14 cellular contexts compared by ENCODE assay signal in the genomic region with DNA sequence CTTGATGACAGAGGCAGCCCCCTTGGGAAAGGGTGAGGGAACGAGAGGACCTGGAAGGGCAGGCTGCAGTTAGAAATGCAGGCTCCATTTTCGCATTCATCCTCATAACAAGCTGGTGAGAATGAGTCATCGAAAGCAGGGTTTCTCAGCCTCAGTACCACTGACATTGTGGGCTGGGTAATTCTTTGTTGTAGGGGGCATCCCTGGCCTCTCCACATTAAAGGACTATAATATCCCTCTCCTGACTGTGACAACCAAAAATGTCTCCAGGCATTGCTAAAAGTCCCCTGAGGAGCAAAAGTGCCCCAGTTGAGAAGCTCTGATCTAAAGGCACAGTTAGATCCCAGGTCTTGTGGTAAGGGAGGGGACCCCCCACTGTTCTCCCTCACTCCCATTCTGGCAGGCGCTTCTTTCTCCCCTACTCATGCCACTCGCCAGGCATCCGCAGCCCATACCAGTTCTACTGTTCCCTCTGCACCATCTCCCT. TPM values are rescaled to one million over a fixed set of nuclear protein-coding genes. Genes with fewer than 3 reads are reported as not detected.
DNase-seq lines count a peak whose midpoint lies in the region; ATAC-seq and TF ChIP-seq lines count a peak whose summit lies in the region.
"Had no signal": no experiment of that assay in that cellular context is flagged by ENCODE, and none has a peak within 500 bp of the region (broad histone marks: within the 10 kb centered on the region; RNA-seq: fewer than 3 reads in every experiment).

No MANE protein-coding gene starts in this region.

- H3K27me3 ChIP-seq in skeletal muscle tissue (ENCODE audit: control insufficient read depth in 3 of 3, insufficient read depth in 3 of 3, low read length in 3 of 3), result no peaks in the 10 kb centered on the region
- H3K27me3 ChIP-seq: esophagus muscularis mucosa, SJCRH30, spleen had no signal

- CTCF ChIA-PET in WTC11 (lab: Charles Lee), result interaction anchor here (0.5 to 2.3 kb wide), 13 partner anchors 13 to 323 kb away, joined by 3 to 6 read pairs (median 3); a partner anchor contains a TSS

- POLR2A ChIA-PET in WTC11 (lab: Charles Lee), result no interaction called here

- H3K27me3 Mint-ChIP-seq in WTC11 (ENCODE audit: low read depth), result no peaks in the 10 kb centered on the region; the same call in 1 of the 2 replicates

- H3K9ac ChIP-seq in skeletal muscle tissue (ENCODE audit: low read depth in 1 of 3, low read length in 3 of 3), result no peak overlapping the region

- H3K27ac ChIP-seq in skeletal muscle tissue (ENCODE audit: low read depth, low read length), result peak overlapping the region; percentile 47
- H3K27ac ChIP-seq: esophagus muscularis mucosa, SJCRH30, spleen had no signal

- no peaks in the 10 kb centered on the region for H3K9me3 ChIP-seq in skeletal muscle tissue (ENCODE audit: control insufficient read depth in 3 of 3, low read length in 3 of 3)
- H3K9me3 ChIP-seq: esophagus muscularis mucosa, SJCRH30, spleen had no signal

- no peaks in the 10 kb centered on the region for H3K36me3 Mint-ChIP-seq in WTC11

- H3K9me3 Mint-ChIP-seq in WTC11, result no peaks in the 10 kb centered on the region
- H3K9me3 Mint-ChIP-seq: activated CD4-positive, alpha-beta T cell treated with anti-CD3 and anti-CD28 coated beads, Interleukin-2, amount 10 ng/mL, durations not matched to agents 7 days and 5 days had no signal

- no peaks in the 10 kb centered on the region for H3K36me3 ChIP-seq in skeletal muscle tissue (ENCODE audit: control insufficient read depth in 3 of 3, insufficient read depth in 3 of 3, low read length in 3 of 3)
- H3K36me3 ChIP-seq: esophagus muscularis mucosa, spleen had no signal

- no peak for TF ChIP-seq CTCF in WTC11 (IDR thresholded peaks at IDR 0.05)

- peaks cover 40 to 81% (median 60%) of the 10 kb centered on the region in 3 donors for H3K4me1 ChIP-seq in skeletal muscle tissue (ENCODE audit: control insufficient read depth in 3 of 3, insufficient read depth in 3 of 3, low read length in 3 of 3)

- peak overlapping the region; percentile 17; the same call in 1 of the 2 replicates for H3K27ac Mint-ChIP-seq in WTC11
- H3K27ac Mint-ChIP-seq: activated CD4-positive, alpha-beta T cell treated with anti-CD3 and anti-CD28 coated beads, Interleukin-2, amount 10 ng/mL, durations not matched to agents 7 days and 5 days; naive B cell had no signal

- DNase-seq in activated CD4-positive, alpha-beta T cell treated with anti-CD3 and anti-CD28 coated beads, Interleukin-2, amount 50 U/mL, for 48 hours, result peak; percentile 44 to 60
- DNase-seq in activated CD4-positive, alpha-beta T cell treated with anti-CD3 and anti-CD28 coated beads, Interleukin-2, amount 50 U/mL, for 1 hour, result no peak
- no peak for DNase-seq in WTC11 (ENCODE audit: low spot score)
- DNase-seq in LoVo (ENCODE audit: low spot score), result no peak
- DNase-seq in kidney tubule cell (ENCODE audit: low spot score), result no peak
- DNase-seq: activated CD4-positive, alpha-beta T cell treated with anti-CD3 and anti-CD28 coated beads, Interleukin-2, amount 10 ng/mL, durations not matched to agents 7 days and 5 days; naive B cell; NCI-H526; spleen had no signal

- H3K4me3 Mint-ChIP-seq in WTC11, result no peak overlapping the region
- H3K4me3 Mint-ChIP-seq: activated CD4-positive, alpha-beta T cell treated with anti-CD3 and anti-CD28 coated beads, Interleukin-2, amount 10 ng/mL, durations not matched to agents 7 days and 5 days; naive B cell had no signal

- no peak overlapping the region for H3K4me3 ChIP-seq in skeletal muscle tissue (ENCODE audit: low read length in 3 of 3)
- H3K4me3 ChIP-seq: esophagus muscularis mucosa, SJCRH30, spleen had no signal

- peaks cover 23% of the 10 kb centered on the region for H3K4me1 Mint-ChIP-seq in WTC11

- peak; percentile 56 for ATAC-seq in GM21381 (IDR thresholded peaks at IDR 0.05; ENCODE audit: unreplicated experiment)
- ATAC-seq in WTC11, result no peak
- ATAC-seq in GM18517 (IDR thresholded peaks at IDR 0.05; ENCODE audit: unreplicated experiment), result no peak

TF ChIP-seq in WTC11, 78 proteins besides CTCF, POLR2A, EP300 and RAD21 (continues in another document):
- TF ChIP-seq NR3C1 (CRISPR knock-in tag; conservative IDR thresholded peaks at IDR 0.05; ENCODE audit: low read depth) (no peak), GRHL2 (CRISPR knock-in tag; IDR thresholded peaks at IDR 0.05; ENCODE audit: insufficient replicate concordance, severe bottlenecking) (no peak), ZNF416 (CRISPR knock-in tag; IDR thresholded peaks at IDR 0.05) (no peak), PRRX2 (CRISPR knock-in tag; IDR thresholded peaks at IDR 0.05) (no peak), GABPB1 (CRISPR knock-in tag; IDR thresholded peaks at IDR 0.05) (no peak), NFE2L1 (CRISPR knock-in tag; IDR thresholded peaks at IDR 0.05) (no peak)
- TF ChIP-seq, protein P1, sequence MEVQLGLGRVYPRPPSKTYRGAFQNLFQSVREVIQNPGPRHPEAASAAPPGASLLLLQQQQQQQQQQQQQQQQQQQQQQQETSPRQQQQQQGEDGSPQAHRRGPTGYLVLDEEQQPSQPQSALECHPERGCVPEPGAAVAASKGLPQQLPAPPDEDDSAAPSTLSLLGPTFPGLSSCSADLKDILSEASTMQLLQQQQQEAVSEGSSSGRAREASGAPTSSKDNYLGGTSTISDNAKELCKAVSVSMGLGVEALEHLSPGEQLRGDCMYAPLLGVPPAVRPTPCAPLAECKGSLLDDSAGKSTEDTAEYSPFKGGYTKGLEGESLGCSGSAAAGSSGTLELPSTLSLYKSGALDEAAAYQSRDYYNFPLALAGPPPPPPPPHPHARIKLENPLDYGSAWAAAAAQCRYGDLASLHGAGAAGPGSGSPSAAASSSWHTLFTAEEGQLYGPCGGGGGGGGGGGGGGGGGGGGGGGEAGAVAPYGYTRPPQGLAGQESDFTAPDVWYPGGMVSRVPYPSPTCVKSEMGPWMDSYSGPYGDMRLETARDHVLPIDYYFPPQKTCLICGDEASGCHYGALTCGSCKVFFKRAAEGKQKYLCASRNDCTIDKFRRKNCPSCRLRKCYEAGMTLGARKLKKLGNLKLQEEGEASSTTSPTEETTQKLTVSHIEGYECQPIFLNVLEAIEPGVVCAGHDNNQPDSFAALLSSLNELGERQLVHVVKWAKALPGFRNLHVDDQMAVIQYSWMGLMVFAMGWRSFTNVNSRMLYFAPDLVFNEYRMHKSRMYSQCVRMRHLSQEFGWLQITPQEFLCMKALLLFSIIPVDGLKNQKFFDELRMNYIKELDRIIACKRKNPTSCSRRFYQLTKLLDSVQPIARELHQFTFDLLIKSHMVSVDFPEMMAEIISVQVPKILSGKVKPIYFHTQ (CRISPR knock-in tag; IDR thresholded peaks at IDR 0.05), result no peak
- TF ChIP-seq, protein P2, sequence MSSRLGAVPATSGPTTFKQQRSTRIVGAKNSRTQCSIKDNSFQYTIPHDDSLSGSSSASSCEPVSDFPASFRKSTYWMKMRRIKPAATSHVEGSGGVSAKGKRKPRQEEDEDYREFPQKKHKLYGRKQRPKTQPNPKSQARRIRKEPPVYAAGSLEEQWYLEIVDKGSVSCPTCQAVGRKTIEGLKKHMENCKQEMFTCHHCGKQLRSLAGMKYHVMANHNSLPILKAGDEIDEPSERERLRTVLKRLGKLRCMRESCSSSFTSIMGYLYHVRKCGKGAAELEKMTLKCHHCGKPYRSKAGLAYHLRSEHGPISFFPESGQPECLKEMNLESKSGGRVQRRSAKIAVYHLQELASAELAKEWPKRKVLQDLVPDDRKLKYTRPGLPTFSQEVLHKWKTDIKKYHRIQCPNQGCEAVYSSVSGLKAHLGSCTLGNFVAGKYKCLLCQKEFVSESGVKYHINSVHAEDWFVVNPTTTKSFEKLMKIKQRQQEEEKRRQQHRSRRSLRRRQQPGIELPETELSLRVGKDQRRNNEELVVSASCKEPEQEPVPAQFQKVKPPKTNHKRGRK (CRISPR knock-in tag; IDR thresholded peaks at IDR 0.05; ENCODE audit: borderline replicate concordance), result no peak
- TF ChIP-seq, protein P3, sequence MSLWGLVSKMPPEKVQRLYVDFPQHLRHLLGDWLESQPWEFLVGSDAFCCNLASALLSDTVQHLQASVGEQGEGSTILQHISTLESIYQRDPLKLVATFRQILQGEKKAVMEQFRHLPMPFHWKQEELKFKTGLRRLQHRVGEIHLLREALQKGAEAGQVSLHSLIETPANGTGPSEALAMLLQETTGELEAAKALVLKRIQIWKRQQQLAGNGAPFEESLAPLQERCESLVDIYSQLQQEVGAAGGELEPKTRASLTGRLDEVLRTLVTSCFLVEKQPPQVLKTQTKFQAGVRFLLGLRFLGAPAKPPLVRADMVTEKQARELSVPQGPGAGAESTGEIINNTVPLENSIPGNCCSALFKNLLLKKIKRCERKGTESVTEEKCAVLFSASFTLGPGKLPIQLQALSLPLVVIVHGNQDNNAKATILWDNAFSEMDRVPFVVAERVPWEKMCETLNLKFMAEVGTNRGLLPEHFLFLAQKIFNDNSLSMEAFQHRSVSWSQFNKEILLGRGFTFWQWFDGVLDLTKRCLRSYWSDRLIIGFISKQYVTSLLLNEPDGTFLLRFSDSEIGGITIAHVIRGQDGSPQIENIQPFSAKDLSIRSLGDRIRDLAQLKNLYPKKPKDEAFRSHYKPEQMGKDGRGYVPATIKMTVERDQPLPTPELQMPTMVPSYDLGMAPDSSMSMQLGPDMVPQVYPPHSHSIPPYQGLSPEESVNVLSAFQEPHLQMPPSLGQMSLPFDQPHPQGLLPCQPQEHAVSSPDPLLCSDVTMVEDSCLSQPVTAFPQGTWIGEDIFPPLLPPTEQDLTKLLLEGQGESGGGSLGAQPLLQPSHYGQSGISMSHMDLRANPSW (CRISPR knock-in tag; conservative IDR thresholded peaks at IDR 0.05; ENCODE audit: low read depth), result no peak

RNA-seq across cellular contexts. Expression of a gene that starts 20.4 kb away (rescaled TPM):
- total RNA-seq in WTC11 (2021) (1.3 to 2.1 TPM (median 1.9 TPM) in 3 replicates), skeletal muscle tissue (3.7 TPM)

Comparison
In these comparisons a context has a peak if more than half of its experiments do, and no peak if none do; other contexts are left out.
1. DNase-seq: peak in activated CD4-positive, alpha-beta T cell treated with anti-CD3 and anti-CD28 coated beads, Interleukin-2, amount 50 U/mL, for 48 hours (2 of 2); none in activated CD4-positive, alpha-beta T cell treated with anti-CD3 and anti-CD28 coated beads, Interleukin-2, amount 50 U/mL, for 1 hour (single experiment), WTC11 (single experiment), LoVo (single experiment) and kidney tubule cell (single experiment).